ENCODE assay signal across 21 cellular contexts in the genomic region with DNA sequence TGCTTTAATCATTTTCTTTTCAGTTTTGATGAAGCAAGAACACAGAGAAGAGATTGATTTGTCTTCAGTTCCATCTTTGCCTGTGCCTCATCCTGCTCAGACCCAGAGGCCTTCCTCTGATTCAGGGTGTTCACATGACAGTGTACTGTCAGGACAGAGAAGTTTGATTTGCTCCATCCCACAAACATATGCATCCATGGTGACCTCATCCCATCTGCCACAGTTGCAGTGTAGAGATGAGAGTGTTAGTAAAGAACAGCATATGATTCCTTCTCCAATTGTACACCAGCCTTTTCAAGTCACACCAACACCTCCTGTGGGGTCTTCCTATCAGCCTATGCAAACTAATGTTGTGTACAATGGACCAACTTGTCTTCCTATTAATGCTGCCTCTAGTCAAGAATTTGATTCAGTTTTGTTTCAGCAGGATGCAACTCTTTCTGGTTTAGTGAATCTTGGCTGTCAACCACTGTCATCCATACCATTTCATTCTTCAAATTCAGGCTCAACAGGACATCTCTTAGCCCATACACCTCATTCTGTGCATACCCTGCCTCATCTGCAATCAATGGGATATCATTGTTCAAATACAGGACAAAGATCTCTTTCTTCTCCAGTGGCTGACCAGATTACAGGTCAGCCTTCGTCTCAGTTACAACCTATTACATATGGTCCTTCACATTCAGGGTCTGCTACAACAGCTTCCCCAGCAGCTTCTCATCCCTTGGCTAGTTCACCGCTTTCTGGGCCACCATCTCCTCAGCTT. TPM values are rescaled to one million over a fixed set of nuclear protein-coding genes. Genes with fewer than 3 reads are reported as not detected.
A peak's percentile ranks its signal among the peaks of the same experiment; 100 is the strongest.
DNase-seq lines count a peak whose midpoint lies in the region; ATAC-seq, FAIRE-seq and TF ChIP-seq lines count a peak whose summit lies in the region.
"Had no signal": no experiment of that assay in that cellular context is flagged by ENCODE, and none has a peak within 500 bp of the region (broad histone marks: within the 10 kb centered on the region; RNA-seq: fewer than 3 reads in every experiment).

No MANE protein-coding gene starts in this region.

- in situ Hi-C loops in K562 (cut with MboI): no loop called here

- H3K4me2 ChIP-seq in K562 (ENCODE audit: insufficient read depth, low read length): no peak overlapping the region

- TF ChIP-seq POLR2A in breast epithelium (IDR thresholded peaks at IDR 0.05) (no peak), K562 (conservative IDR thresholded peaks at IDR 0.05) (no peak)

- no peaks in the 10 kb centered on the region for H3K4me1 ChIP-seq in breast epithelium
- peaks cover 0 to 6% of the 10 kb centered on the region in 2 experiments; a peak in 1 of 5 replicates for H3K4me1 ChIP-seq in K562 (replicated peaks in 1 of 2; ENCODE audit: control insufficient read depth in 2 of 2, insufficient read depth in 2 of 2, low read length in 2 of 2)
- H3K4me1 ChIP-seq: foreskin keratinocyte, HAP-1 had no signal

- POLR2A ChIA-PET in MCF 10A (lab: Yijun Ruan, JAX): no interaction called here
- POLR2A ChIA-PET in K562 (lab: Yijun Ruan, JAX): no interaction called here

- no peak overlapping the region for H3K27ac Mint-ChIP-seq in MCF 10A (ENCODE audit: low read depth, unreplicated experiment)
- H3K27ac Mint-ChIP-seq in stimulated activated naive CD8-positive, alpha-beta T cell treated with anti-CD3 and anti-CD28 coated beads, Interleukin-15, amount 100 ng/mL, for 72 hours: peak overlapping the region in 1 of 2 donors; percentile 17
- H3K27ac Mint-ChIP-seq: activated T-cell treated with anti-CD3 and anti-CD28 coated beads, Interleukin-2, amount 50 U/mL, for 72 hours had no signal

- TF ChIP-seq EP300 in K562 (IDR thresholded peaks at IDR 0.05; ENCODE audit: low read length): no peak

- no peak for FAIRE-seq in K562 (lab: Jason Lieb, UNC)
- FAIRE-seq: D721Med had no signal

- peaks cover 14% of the 10 kb centered on the region; the same call in 2 of the 3 replicates for H3K79me2 ChIP-seq in K562 (ENCODE audit: control insufficient read depth, insufficient read depth, low read length)

- CTCF ChIA-PET in MCF 10A (lab: Yijun Ruan, JAX): no interaction called here
- CTCF ChIA-PET in K562 (lab: Yijun Ruan, JAX; ENCODE audit: low intra/inter-chr PET ratio): no interaction called here

- no peaks in the 10 kb centered on the region for H3K27me3 Mint-ChIP-seq in MCF 10A (ENCODE audit: insufficient read depth, unreplicated experiment)
- no peaks in the 10 kb centered on the region for H3K27me3 Mint-ChIP-seq in stimulated activated naive CD8-positive, alpha-beta T cell treated with anti-CD3 and anti-CD28 coated beads, Interleukin-15, amount 100 ng/mL, for 72 hours

- WGBS in K562 (ENCODE audit: insufficient coverage, low coverage, missing lambda C conversion rate): 93% methylated on average over 2 of the region's 2 CpGs

- intact Hi-C loops in MCF 10A (cut with micrococcal nuclease): no loop called here
- intact Hi-C loops in breast epithelium (cut with DNase I; ENCODE audit: low total_unique reads): no loop called here
- intact Hi-C loops in K562 (cut with micrococcal nuclease): no loop called here

- no peak overlapping the region for H3K4me3 ChIP-seq in breast epithelium
- no peak overlapping the region for H3K4me3 ChIP-seq in K562
- H3K4me3 ChIP-seq: HAP-1, ovary, skin epidermis had no signal

- no peak overlapping the region for H3K9ac ChIP-seq in K562 (ENCODE audit: insufficient read depth in 1 of 2, low read depth in 2 of 2, low read length in 2 of 2)

- H4K20me1 ChIP-seq in K562 (replicated peaks; ENCODE audit: control insufficient read depth, insufficient read depth, low read length): no peaks in the 10 kb centered on the region

- no peaks in the 10 kb centered on the region for H3K9me1 ChIP-seq in K562 (ENCODE audit: control insufficient read depth, insufficient read depth, low read length)

- H3K36me3 ChIP-seq in breast epithelium: no peaks in the 10 kb centered on the region
- peaks cover 81% of the 10 kb centered on the region for H3K36me3 ChIP-seq in K562 (ENCODE audit: control insufficient read depth, insufficient read depth, low read length)
- H3K36me3 ChIP-seq: ovary had no signal

- H3K36me3 Mint-ChIP-seq in MCF 10A (ENCODE audit: insufficient read depth, unreplicated experiment): peaks cover 28% of the 10 kb centered on the region

- no peak overlapping the region for H3K4me3 Mint-ChIP-seq in MCF 10A (ENCODE audit: unreplicated experiment)
- no peak overlapping the region for H3K4me3 Mint-ChIP-seq in stimulated activated naive CD8-positive, alpha-beta T cell treated with anti-CD3 and anti-CD28 coated beads, Interleukin-15, amount 100 ng/mL, for 72 hours
- H3K4me3 Mint-ChIP-seq: activated T-cell treated with anti-CD3 and anti-CD28 coated beads, Interleukin-2, amount 50 U/mL, for 72 hours had no signal

- no peak for TF ChIP-seq CTCF in MCF 10A (IDR thresholded peaks at IDR 0.05; ENCODE audit: unreplicated experiment)
- TF ChIP-seq CTCF in breast epithelium (IDR thresholded peaks at IDR 0.05): no peak
- TF ChIP-seq CTCF in K562 (IDR thresholded peaks at IDR 0.05 in 2 of 3, conservative IDR thresholded peaks at IDR 0.05 in 1 of 3; ENCODE audit: insufficient read depth in 2 of 3, low read depth in 1 of 3, low read length in 3 of 3): no peak

- ATAC-seq in K562: no peak
- no peak for ATAC-seq in stimulated activated naive CD8-positive, alpha-beta T cell treated with anti-CD3 and anti-CD28 coated beads, Interleukin-15, amount 100 ng/mL, for 72 hours
- ATAC-seq: activated T-cell treated with anti-CD3 and anti-CD28 coated beads, Interleukin-2, amount 50 U/mL, for 72 hours; foreskin keratinocyte had no signal

- no peak for DNase-seq in MCF 10A (ENCODE audit: unreplicated experiment)
- no peak for DNase-seq in breast epithelium (ENCODE audit: low spot score in 2 of 2)
- no peak for DNase-seq in K562 (ENCODE audit: extremely low read depth in 1 of 4, low spot score in 3 of 4)
- DNase-seq in iris pigment epithelial cell (ENCODE audit: low read depth): peak; percentile 21
- no peak for DNase-seq in DMS153 treated with DMSO at 0.1 percent for 48 hours (lab: John Stamatoyannopoulos, UW; ENCODE audit: unreplicated experiment)
- no peak for DNase-seq in stimulated activated naive CD8-positive, alpha-beta T cell treated with anti-CD3 and anti-CD28 coated beads, Interleukin-15, amount 100 ng/mL, for 72 hours
- DNase-seq in NCI-H446 (lab: John Stamatoyannopoulos, UW): no peak
- DNase-seq in SK-N-DZ (ENCODE audit: low spot score): no peak
- DNase-seq: activated CD4-positive, alpha-beta T cell treated with anti-CD3 and anti-CD28 coated beads for 4 hours; activated T-cell treated with anti-CD3 and anti-CD28 coated beads, Interleukin-2, amount 50 U/mL, for 72 hours; effector CD4-positive, alpha-beta T cell; Kasumi-1; NCI-H69; ovary; stimulated activated naive CD4-positive, alpha-beta T cell; T-helper 2 cell had no signal

- H3K9me3 Mint-ChIP-seq in MCF 10A (ENCODE audit: unreplicated experiment): no peaks in the 10 kb centered on the region
- H3K9me3 Mint-ChIP-seq in stimulated activated naive CD8-positive, alpha-beta T cell treated with anti-CD3 and anti-CD28 coated beads, Interleukin-15, amount 100 ng/mL, for 72 hours: no peaks in the 10 kb centered on the region
- H3K9me3 Mint-ChIP-seq: activated T-cell treated with anti-CD3 and anti-CD28 coated beads, Interleukin-2, amount 50 U/mL, for 72 hours had no signal

- H3K27ac ChIP-seq in breast epithelium: no peak overlapping the region
- no peak overlapping the region for H3K27ac ChIP-seq in K562 (ENCODE audit: extremely low read depth, low read depth, low read length)
- H3K27ac ChIP-seq: foreskin keratinocyte, ovary, RWPE1 had no signal

- H3K4me1 Mint-ChIP-seq in MCF 10A (ENCODE audit: insufficient read depth, unreplicated experiment): no peaks in the 10 kb centered on the region
- H3K4me1 Mint-ChIP-seq in stimulated activated naive CD8-positive, alpha-beta T cell treated with anti-CD3 and anti-CD28 coated beads, Interleukin-15, amount 100 ng/mL, for 72 hours: peaks cover 11% of the 10 kb centered on the region

- H2AFZ ChIP-seq in K562 (ENCODE audit: low read depth, low read length): no peak overlapping the region

- H3K9me3 ChIP-seq in breast epithelium (no peaks in the 10 kb centered on the region), K562 (replicated peaks; ENCODE audit: control insufficient read depth, insufficient read depth, low read depth, low read length) (no peaks in the 10 kb centered on the region)
- H3K9me3 ChIP-seq: HAP-1, ovary had no signal

- TSS peak; percentile 47 for BruUV-seq in MCF 10A (replicated peaks; lab: Mats Ljungman, UMichigan)
- BruUV-seq in K562 (replicated peaks; lab: Mats Ljungman, UMichigan): TSS peak; percentile 38

- H3K27me3 ChIP-seq in breast epithelium (no peaks in the 10 kb centered on the region), K562 (ENCODE audit: control insufficient read depth in 2 of 2, insufficient read depth in 2 of 2, low read length in 2 of 2) (no peaks in the 10 kb centered on the region)
- H3K27me3 ChIP-seq: foreskin keratinocyte, ovary had no signal

- no peak for TF ChIP-seq RAD21 in K562 (CRISPR knock-in tag; conservative IDR thresholded peaks at IDR 0.05 in 1 of 2, IDR thresholded peaks at IDR 0.05 in 1 of 2)

RNA-seq across cellular contexts. Expression of a gene that starts 45.0 kb away (rescaled TPM):
- 42.7 and 48.8 TPM in 2 replicates for total RNA-seq in MCF 10A (2022)
- total RNA-seq in breast epithelium: 10 to 100 TPM in 2 of 3 donors, under 1 TPM in 1; 0.80 to 58.0 (median 26.5) TPM
- total RNA-seq in K562 (2011; cell fraction: chromatin; rRNA removed; ENCODE audit: low replicate concordance): 0.39 TPM in 1 of 2 replicates, not detected in the other
- not detected in 2 replicates for total RNA-seq in K562 (2011; cell fraction: nucleolus; rRNA removed)
- total RNA-seq in K562 (2011; cell fraction: nucleoplasm; rRNA removed): not detected in 2 replicates
- 0.05 TPM in 1 of 2 replicates, not detected in the other for total RNA-seq in K562 (2014; rRNA removed)
- total RNA-seq in K562 (2014; rRNA removed; fragmentation: Illumina TruSeq; extraction: Trizol): not detected in 2 replicates
- total RNA-seq in K562 (2015; rRNA removed; fragmentation: Illumina TruSeq; extraction: Trizol): not detected in 2 replicates
- 0.07 and 0.36 TPM in 2 replicates for total RNA-seq in K562 (2021)
- 0.09 TPM in 1 of 2 replicates, not detected in the other for polyA plus RNA-seq in K562 (2011; rRNA removed)
- not detected in 2 replicates for polyA plus RNA-seq in K562 (2011; cell fraction: cytosol; rRNA removed)
- 0.07 TPM in 1 of 2 replicates, not detected in the other for polyA plus RNA-seq in K562 (2011; cell fraction: nucleus; rRNA removed)
- polyA plus RNA-seq in K562 (2012): 0.17 and 0.39 TPM in 2 replicates
- not detected in 2 replicates for polyA plus RNA-seq in K562 (2014; fragmentation: Illumina TruSeq; extraction: Trizol)
- under 1 TPM in 1 of 2 experiments, not detected in 1; 0.15 TPM for polyA plus RNA-seq in K562 (2014; fragmentation: Nextera tagmentation; extraction: Ambion mirVana)
- not detected in 2 replicates for polyA plus RNA-seq in K562 (2014; rRNA removed)
- polyA minus RNA-seq in K562 (2011; rRNA and poly(A)+ RNA removed): not detected in 2 replicates
- 1.3 TPM in 1 of 2 replicates, not detected in the other for polyA minus RNA-seq in K562 (2011; cell fraction: cytosol; rRNA and poly(A)+ RNA removed)
- polyA minus RNA-seq in K562 (2011; cell fraction: nucleus; rRNA and poly(A)+ RNA removed): 0.27 TPM in 1 of 2 replicates, not detected in the other
- polyA plus RNA-seq in SK-N-DZ (2014; cell fraction: cytosol; rRNA removed): 0.07 and 3.4 TPM in 2 replicates
- 0.24 and 1.7 TPM in 2 replicates for polyA plus RNA-seq in SK-N-DZ (2014; cell fraction: nucleus; rRNA removed)

RNA-seq across cellular contexts. Expression of a gene that starts 54.2 kb away (rescaled TPM):
- total RNA-seq in MCF 10A (2022): 4.6 and 6.4 TPM in 2 replicates
- total RNA-seq in breast epithelium: 10 to 100 TPM; 15.4 to 34.7 (median 19.8) TPM
- total RNA-seq in K562 (2011; cell fraction: chromatin; rRNA removed; ENCODE audit: low replicate concordance): 19.2 and 54.6 TPM in 2 replicates
- total RNA-seq in K562 (2011; cell fraction: nucleolus; rRNA removed): 35.1 and 45.2 TPM in 2 replicates
- total RNA-seq in K562 (2011; cell fraction: nucleoplasm; rRNA removed): 25.2 and 30.1 TPM in 2 replicates
- 7.5 and 8.9 TPM in 2 replicates for total RNA-seq in K562 (2014; rRNA removed)
- 3.1 and 4.6 TPM in 2 replicates for total RNA-seq in K562 (2014; rRNA removed; fragmentation: Illumina TruSeq; extraction: Trizol)
- 4.8 and 5.0 TPM in 2 replicates for total RNA-seq in K562 (2015; rRNA removed; fragmentation: Illumina TruSeq; extraction: Trizol)
- total RNA-seq in K562 (2021): 8.6 and 9.1 TPM in 2 replicates
- 7.6 and 11.8 TPM in 2 replicates for polyA plus RNA-seq in K562 (2011; rRNA removed)
- 8.9 and 16.0 TPM in 2 replicates for polyA plus RNA-seq in K562 (2011; cell fraction: cytosol; rRNA removed)
- polyA plus RNA-seq in K562 (2011; cell fraction: nucleus; rRNA removed): 11.9 and 20.4 TPM in 2 replicates
- 7.1 and 14.4 TPM in 2 replicates for polyA plus RNA-seq in K562 (2012)
- polyA plus RNA-seq in K562 (2014; fragmentation: Illumina TruSeq; extraction: Trizol): 4.0 and 5.9 TPM in 2 replicates
- polyA plus RNA-seq in K562 (2014; fragmentation: Nextera tagmentation; extraction: Ambion mirVana): 1 to 10 TPM in 1 of 2 experiments, under 1 TPM in 1; 0.42 to 1.1 TPM
- polyA plus RNA-seq in K562 (2014; rRNA removed): 6.1 and 6.6 TPM in 2 replicates
- 7.5 and 7.6 TPM in 2 replicates for polyA minus RNA-seq in K562 (2011; rRNA and poly(A)+ RNA removed)
- polyA minus RNA-seq in K562 (2011; cell fraction: cytosol; rRNA and poly(A)+ RNA removed): 7.8 and 9.6 TPM in 2 replicates
- 6.3 and 6.7 TPM in 2 replicates for polyA minus RNA-seq in K562 (2011; cell fraction: nucleus; rRNA and poly(A)+ RNA removed)
- 13.1 and 15.1 TPM in 2 replicates for polyA plus RNA-seq in SK-N-DZ (2014; cell fraction: cytosol; rRNA removed)
- 12.6 and 13.1 TPM in 2 replicates for polyA plus RNA-seq in SK-N-DZ (2014; cell fraction: nucleus; rRNA removed)
